17 cellular contexts compared by ENCODE assay signal in the genomic region with DNA sequence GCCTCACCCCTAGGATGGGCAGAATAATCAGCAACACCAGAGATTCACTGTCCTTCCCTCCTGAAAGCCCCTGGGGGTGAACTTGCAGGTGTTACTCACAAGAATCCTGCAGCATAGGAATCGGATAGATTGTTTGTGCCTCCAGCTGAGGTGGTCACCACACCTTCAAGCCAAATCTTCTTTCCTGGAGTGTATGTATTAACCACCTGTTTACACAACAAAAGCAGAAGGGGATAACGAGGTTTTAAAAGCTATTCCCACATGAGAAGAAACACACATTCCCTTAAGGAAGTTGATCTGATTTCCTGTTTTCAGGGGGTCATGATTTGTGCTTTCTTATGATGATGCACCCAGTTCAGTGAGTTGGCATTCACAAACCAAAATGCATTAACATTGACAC.
DNase-seq lines count a peak whose midpoint lies in the region; ATAC-seq and TF ChIP-seq lines count a peak whose summit lies in the region.
"Had no signal": no experiment of that assay in that cellular context is flagged by ENCODE, and none has a peak within 500 bp of the region (broad histone marks: within the 10 kb centered on the region; RNA-seq: fewer than 3 reads in every experiment).

No MANE protein-coding gene starts in this region.

- H3K9me3 Mint-ChIP-seq in H9 (peaks cover 0 to 5% of the 10 kb centered on the region in 2 experiments; a peak in 1 of 5 replicates), WTC11 (no peaks in the 10 kb centered on the region)
- no peaks in the 10 kb centered on the region for H3K9me3 Mint-ChIP-seq in natural killer cell treated with Interleukin-12 subunit alpha and Interleukin-12 subunit beta and Interleukin-15 and Interleukin-18, amount 100 ng/mL, for 72 hours
- H3K9me3 Mint-ChIP-seq: CD8-positive, alpha-beta memory T cell had no signal

- H3K18ac ChIP-seq in H9 (ENCODE audit: insufficient read length, low read depth, low read length): no peak overlapping the region

- H3T11ph ChIP-seq in H9 (ENCODE audit: low read length): no peak overlapping the region

- no peak overlapping the region for H3K56ac ChIP-seq in H9 (ENCODE audit: insufficient read length, low read depth, low read length)

- H3K36me3 ChIP-seq in tibial artery (no peaks in the 10 kb centered on the region), WERI-Rb-1 (no peaks in the 10 kb centered on the region)

- peaks cover 29 to 40% of the 10 kb centered on the region in 2 experiments for H3K4me1 Mint-ChIP-seq in H9
- peaks cover 50% of the 10 kb centered on the region for H3K4me1 Mint-ChIP-seq in WTC11
- no peaks in the 10 kb centered on the region for H3K4me1 Mint-ChIP-seq in natural killer cell treated with Interleukin-12 subunit alpha and Interleukin-12 subunit beta and Interleukin-15 and Interleukin-18, amount 100 ng/mL, for 72 hours (ENCODE audit: low read depth in 2 of 2)
- H3K4me1 Mint-ChIP-seq: B cell; CD4-positive, CD25-positive, alpha-beta regulatory T cell; CD8-positive, alpha-beta memory T cell had no signal

- peak; percentile 16 for DNase-seq in ELF-1 (ENCODE audit: low read depth, low spot score)
- no peak for DNase-seq in H9
- no peak for DNase-seq in WTC11 (ENCODE audit: low spot score)
- peak; percentile 52 for DNase-seq in iPS DF 19.7 (ENCODE audit: low read depth, low spot score)
- DNase-seq in tibial artery: no peak
- DNase-seq in natural killer cell treated with Interleukin-12 subunit alpha and Interleukin-12 subunit beta and Interleukin-15 and Interleukin-18, amount 100 ng/mL, for 72 hours (ENCODE audit: low spot score): no peak
- DNase-seq in WERI-Rb-1: no peak
- DNase-seq: C1 segment of cervical spinal cord; CD4-positive, CD25-positive, alpha-beta regulatory T cell; CD8-positive, alpha-beta memory T cell; COR-L47; DMS 273 treated with DMSO at 0.1 percent for 48 hours; DMS53; DND-41; EL had no signal

- no peak overlapping the region for H2BK120ac ChIP-seq in H9 (ENCODE audit: low read depth, low read length, poor library complexity, severe bottlenecking)

- ATAC-seq in WTC11: peak; percentile 76
- ATAC-seq in HG02759 (IDR thresholded peaks at IDR 0.05; ENCODE audit: unreplicated experiment): no peak
- ATAC-seq in natural killer cell treated with Interleukin-12 subunit alpha and Interleukin-12 subunit beta and Interleukin-15 and Interleukin-18, amount 100 ng/mL, for 72 hours: no peak

- no peak overlapping the region for H2BK15ac ChIP-seq in H9 (ENCODE audit: low read depth, low read length)

- H3K4ac ChIP-seq in H9 (ENCODE audit: low read depth, low read length): no peak overlapping the region

- TF ChIP-seq CTCF in H9 (conservative IDR thresholded peaks at IDR 0.05): no peak
- no peak for TF ChIP-seq CTCF in WTC11 (IDR thresholded peaks at IDR 0.05)
- TF ChIP-seq CTCF in tibial artery (IDR thresholded peaks at IDR 0.05): no peak
- no peak for TF ChIP-seq CTCF in WERI-Rb-1 (IDR thresholded peaks at IDR 0.05; ENCODE audit: low read depth, low read length)

- H4K8ac ChIP-seq in H9 (replicated peaks; ENCODE audit: insufficient read length, low read depth, low read length): no peak overlapping the region

- no peaks in the 10 kb centered on the region for H3K23me2 ChIP-seq in H9 (ENCODE audit: insufficient read length, low read depth, low read length, poor library complexity, severe bottlenecking)

- H3K36me3 Mint-ChIP-seq in H9 (ENCODE audit: insufficient read depth in 1 of 3, low read depth in 3 of 3): peaks cover 0 to 2% (median 0%) of the 10 kb centered on the region in 3 experiments; a peak in 1 of 7 replicates
- no peaks in the 10 kb centered on the region for H3K36me3 Mint-ChIP-seq in WTC11
- no peaks in the 10 kb centered on the region for H3K36me3 Mint-ChIP-seq in natural killer cell treated with Interleukin-12 subunit alpha and Interleukin-12 subunit beta and Interleukin-15 and Interleukin-18, amount 100 ng/mL, for 72 hours
- H3K36me3 Mint-ChIP-seq: CD4-positive, CD25-positive, alpha-beta regulatory T cell; CD8-positive, alpha-beta memory T cell had no signal

- H2BK12ac ChIP-seq in H9 (ENCODE audit: insufficient read length, low read depth, low read length): no peak overlapping the region

- H3K27me3 ChIP-seq in H9 (ENCODE audit: insufficient read depth, low read length) (no peaks in the 10 kb centered on the region), tibial artery (no peaks in the 10 kb centered on the region), WERI-Rb-1 (ENCODE audit: insufficient read depth, low read depth, severe bottlenecking) (peaks cover 68% of the 10 kb centered on the region)

- no peak overlapping the region for H4K5ac ChIP-seq in H9 (ENCODE audit: insufficient read length, low read depth, low read length)

- H4K91ac ChIP-seq in H9 (ENCODE audit: insufficient read length, low read depth, low read length): no peak overlapping the region

- H3K14ac ChIP-seq in H9 (ENCODE audit: insufficient read depth, low read length): no peak overlapping the region

- CTCF ChIA-PET in WTC11 (lab: Charles Lee): no interaction called here

- H3K27ac Mint-ChIP-seq in H9 (peak overlapping the region in 2 of 3 experiments; percentile 11 to 71; a peak in 4 of 7 replicates), WTC11 (peak overlapping the region; percentile 86)
- H3K27ac Mint-ChIP-seq in natural killer cell treated with Interleukin-12 subunit alpha and Interleukin-12 subunit beta and Interleukin-15 and Interleukin-18, amount 100 ng/mL, for 72 hours: no peak overlapping the region
- H3K27ac Mint-ChIP-seq: B cell; CD4-positive, CD25-positive, alpha-beta regulatory T cell; CD8-positive, alpha-beta memory T cell had no signal

- no peak overlapping the region for H2BK20ac ChIP-seq in H9 (ENCODE audit: low read depth, low read length, poor library complexity, severe bottlenecking)

- H2BK5ac ChIP-seq in H9 (ENCODE audit: insufficient read length, low read length): no peak overlapping the region

- no peak overlapping the region for H3K4me3 Mint-ChIP-seq in H9
- H3K4me3 Mint-ChIP-seq in WTC11: no peak overlapping the region
- H3K4me3 Mint-ChIP-seq in natural killer cell treated with Interleukin-12 subunit alpha and Interleukin-12 subunit beta and Interleukin-15 and Interleukin-18, amount 100 ng/mL, for 72 hours: no peak overlapping the region
- H3K4me3 Mint-ChIP-seq: B cell; CD4-positive, CD25-positive, alpha-beta regulatory T cell; CD8-positive, alpha-beta memory T cell had no signal

- no peak overlapping the region for H3K9ac ChIP-seq in H9 (ENCODE audit: extremely low read depth, insufficient read length, low read length)

- H3K9me3 ChIP-seq in H9 (ENCODE audit: control insufficient read depth, low read depth, low read length) (no peaks in the 10 kb centered on the region), tibial artery (no peaks in the 10 kb centered on the region), WERI-Rb-1 (ENCODE audit: severe bottlenecking) (no peaks in the 10 kb centered on the region)

- H3K4me2 ChIP-seq in H9 (ENCODE audit: insufficient read depth, insufficient read length, low read length): no peak overlapping the region

- WGBS in H9 (ENCODE audit: extremely low coverage, insufficient read length, low lambda C conversion rate): no CpG with 5 or more reads among the region's 2 CpGs

- H3K27me3 Mint-ChIP-seq in H9 (ENCODE audit: low read depth): no peaks in the 10 kb centered on the region
- no peaks in the 10 kb centered on the region for H3K27me3 Mint-ChIP-seq in WTC11 (ENCODE audit: low read depth)
- peaks cover 7 to 26% of the 10 kb centered on the region in 2 donors for H3K27me3 Mint-ChIP-seq in natural killer cell treated with Interleukin-12 subunit alpha and Interleukin-12 subunit beta and Interleukin-15 and Interleukin-18, amount 100 ng/mL, for 72 hours

- no peak overlapping the region for H2AFZ ChIP-seq in H9 (ENCODE audit: low read length)

- H3K27ac ChIP-seq in H9 (ENCODE audit: insufficient read length, low read depth, low read length) (no peak overlapping the region), tibial artery (no peak overlapping the region), WERI-Rb-1 (no peak overlapping the region)

- POLR2A ChIA-PET in WTC11 (lab: Charles Lee): no interaction called here

- no peak overlapping the region for H3K23ac ChIP-seq in H9 (ENCODE audit: insufficient read length, low read depth, low read length)

- H3K4me3 ChIP-seq in tibial artery (no peak overlapping the region), WERI-Rb-1 (ENCODE audit: low read depth, low read length) (no peak overlapping the region)

- intact Hi-C loops in tibial artery (cut with DNase I; ENCODE audit: low total_unique reads): no loop called here

- H3K4me1 ChIP-seq in H9 (ENCODE audit: insufficient read depth, low read length) (peaks cover 6% of the 10 kb centered on the region; the same call in 1 of the 2 replicates), tibial artery (no peaks in the 10 kb centered on the region)

- H3K79me2 ChIP-seq in H9 (ENCODE audit: insufficient read depth, low read length): no peaks in the 10 kb centered on the region

- H4K20me1 ChIP-seq in H9 (ENCODE audit: control insufficient read depth, insufficient read depth, insufficient read length): no peaks in the 10 kb centered on the region

- no peak overlapping the region for H2AK5ac ChIP-seq in H9 (ENCODE audit: insufficient read length, low read length)

- H3K79me1 ChIP-seq in H9 (ENCODE audit: insufficient read depth, low read depth, low read length, poor library complexity, severe bottlenecking): no peaks in the 10 kb centered on the region

TF ChIP-seq in WTC11, 78 proteins besides CTCF, POLR2A, EP300 and RAD21 (continues in another document):
- TF ChIP-seq, protein P1, sequence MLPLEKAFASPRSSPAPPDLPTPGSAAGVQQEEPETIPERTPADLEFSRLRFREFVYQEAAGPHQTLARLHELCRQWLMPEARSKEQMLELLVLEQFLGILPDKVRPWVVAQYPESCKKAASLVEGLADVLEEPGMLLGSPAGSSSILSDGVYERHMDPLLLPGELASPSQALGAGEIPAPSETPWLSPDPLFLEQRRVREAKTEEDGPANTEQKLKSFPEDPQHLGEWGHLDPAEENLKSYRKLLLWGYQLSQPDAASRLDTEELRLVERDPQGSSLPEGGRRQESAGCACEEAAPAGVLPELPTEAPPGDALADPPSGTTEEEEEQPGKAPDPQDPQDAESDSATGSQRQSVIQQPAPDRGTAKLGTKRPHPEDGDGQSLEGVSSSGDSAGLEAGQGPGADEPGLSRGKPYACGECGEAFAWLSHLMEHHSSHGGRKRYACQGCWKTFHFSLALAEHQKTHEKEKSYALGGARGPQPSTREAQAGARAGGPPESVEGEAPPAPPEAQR (CRISPR knock-in tag; IDR thresholded peaks at IDR 0.05): no peak
- peak; percentile 21; the same call in 1 of the 2 replicates for TF ChIP-seq TEAD1 (CRISPR knock-in tag; IDR thresholded peaks at IDR 0.05)

Comparison
In these comparisons a context has a peak if more than half of its experiments do, and no peak if none do; other contexts are left out.
1. DNase-seq: peak in ELF-1 (single experiment) and iPS DF 19.7 (single experiment); none in H9 (single experiment), WTC11 (single experiment), tibial artery (0 of 2), natural killer cell treated with Interleukin-12 subunit alpha and Interleukin-12 subunit beta and Interleukin-15 and Interleukin-18, amount 100 ng/mL, for 72 hours (single experiment) and WERI-Rb-1 (single experiment).
2. H3K27ac Mint-ChIP-seq: peak in H9 (2 of 3) and WTC11 (single experiment); none in natural killer cell treated with Interleukin-12 subunit alpha and Interleukin-12 subunit beta and Interleukin-15 and Interleukin-18, amount 100 ng/mL, for 72 hours (0 of 2).